In genomic region chr10:30529373-30529998, GRCh38 we compare ENCODE assay signal across 8 cellular contexts.
DNase-seq lines count a peak whose midpoint lies in the region; ATAC-seq lines count a peak whose summit lies in the region.

No MANE protein-coding gene starts in this region.

- H3K27me3 Mint-ChIP-seq in activated naive CD4-positive, alpha-beta T cell treated with anti-CD3 and anti-CD28 coated beads, Interleukin-2, amount 50 U/mL, for 24 hours = no peaks in the 10 kb centered on the region
- no peaks in the 10 kb centered on the region for H3K27me3 Mint-ChIP-seq in naive B cell

- peaks cover 66% of the 10 kb centered on the region for H3K4me1 Mint-ChIP-seq in activated naive CD4-positive, alpha-beta T cell treated with anti-CD3 and anti-CD28 coated beads, Interleukin-2, amount 50 U/mL, for 24 hours
- peaks cover 35 to 78% (median 60%) of the 10 kb centered on the region in 3 donors for H3K4me1 Mint-ChIP-seq in naive B cell

- peak overlapping the region; percentile 49 for H3K27ac ChIP-seq in substantia nigra (ENCODE audit: low read depth, low read length, poor library complexity, severe bottlenecking)

- H3K27ac Mint-ChIP-seq in activated naive CD4-positive, alpha-beta T cell treated with anti-CD3 and anti-CD28 coated beads, Interleukin-2, amount 50 U/mL, for 24 hours = peak overlapping the region; percentile 97
- H3K27ac Mint-ChIP-seq in naive B cell = peak overlapping the region; percentile 99 to 100 (median 100)

- peak; percentile 49 for ATAC-seq in GM18520 (IDR thresholded peaks at IDR 0.05; ENCODE audit: unreplicated experiment)
- ATAC-seq in HG02981 (IDR thresholded peaks at IDR 0.05; ENCODE audit: unreplicated experiment) = peak; percentile 63
- peak; percentile 80 to 84 for ATAC-seq in naive B cell (ENCODE audit: low read depth in 2 of 2)

- DNase-seq in SW480 (ENCODE audit: low spot score) (peak; percentile 25), naive B cell (peak; percentile 94), substantia nigra (lab: John Stamatoyannopoulos, UW) (peak in 37 of 49 donors; percentile 4 to 72 (median 28)), middle frontal gyrus (ENCODE audit: extremely low spot score, low spot score) (no peak), NCI-H345 treated with DMSO at 0.1 percent for 48 hours (lab: John Stamatoyannopoulos, UW; ENCODE audit: unreplicated experiment) (no peak)

- H3K4me3 Mint-ChIP-seq in activated naive CD4-positive, alpha-beta T cell treated with anti-CD3 and anti-CD28 coated beads, Interleukin-2, amount 50 U/mL, for 24 hours = peak overlapping the region; percentile 79
- peak overlapping the region; percentile 83 to 93 (median 88) for H3K4me3 Mint-ChIP-seq in naive B cell

- no peaks in the 10 kb centered on the region for H3K9me3 Mint-ChIP-seq in activated naive CD4-positive, alpha-beta T cell treated with anti-CD3 and anti-CD28 coated beads, Interleukin-2, amount 50 U/mL, for 24 hours
- no peaks in the 10 kb centered on the region for H3K9me3 Mint-ChIP-seq in naive B cell

- H3K36me3 Mint-ChIP-seq in activated naive CD4-positive, alpha-beta T cell treated with anti-CD3 and anti-CD28 coated beads, Interleukin-2, amount 50 U/mL, for 24 hours = no peaks in the 10 kb centered on the region
- H3K36me3 Mint-ChIP-seq in naive B cell = peaks cover 0 to 2% of the 10 kb centered on the region in 2 donors

Comparison
In these comparisons a context has a peak if more than half of its experiments do, and no peak if none do; other contexts are left out.
1. DNase-seq: peak in SW480 (single experiment), naive B cell (single experiment) and substantia nigra (37 of 49); none in middle frontal gyrus (single experiment) and NCI-H345 treated with DMSO at 0.1 percent for 48 hours (single experiment).
2. Peak in every context shown above with its lines, with median percentiles within 50 percentile points of each other: ATAC-seq.